ENCODE assay signal across 9 cellular contexts in genomic region chr14:76762617-76763361, GRCh38. TPM values are rescaled to one million over a fixed set of nuclear protein-coding genes. Genes with fewer than 3 reads are reported as not detected.
DNase-seq lines count a peak whose midpoint lies in the region; ATAC-seq lines count a peak whose summit lies in the region.
"Had no signal": no experiment of that assay in that cellular context is flagged by ENCODE, and none has a peak within 500 bp of the region (broad histone marks: within the 10 kb centered on the region; RNA-seq: fewer than 3 reads in every experiment).

No MANE protein-coding gene starts in this region.

- no peak for ATAC-seq in stimulated activated naive CD8-positive, alpha-beta T cell treated with anti-CD3 and anti-CD28 coated beads, Interleukin-15, Interleukin-2, amounts not matched to agents 100 U/mL and 50 U/mL, for 24 hours
- ATAC-seq in GM21723 (IDR thresholded peaks at IDR 0.05; ENCODE audit: unreplicated experiment) (no peak), GM19328 (IDR thresholded peaks at IDR 0.05; ENCODE audit: unreplicated experiment) (no peak)

- H3K4me3 ChIP-seq in ectodermal cell (ENCODE audit: insufficient read depth, low read depth, low read length) = peak overlapping the region; percentile 63
- peak overlapping the region; percentile 58 to 74 for H3K4me3 ChIP-seq in mucosa of rectum (ENCODE audit: low read length in 2 of 2)

- H3K36me3 Mint-ChIP-seq in stimulated activated naive CD8-positive, alpha-beta T cell treated with anti-CD3 and anti-CD28 coated beads, Interleukin-15, Interleukin-2, amounts not matched to agents 100 ng/mL and 50 ng/mL, for 24 hours (ENCODE audit: low read depth) = no peaks in the 10 kb centered on the region

- H3K4me3 Mint-ChIP-seq in stimulated activated naive CD8-positive, alpha-beta T cell treated with anti-CD3 and anti-CD28 coated beads, Interleukin-15, Interleukin-2, amounts not matched to agents 100 ng/mL and 50 ng/mL, for 24 hours = peak overlapping the region; percentile 80

- H3K27me3 ChIP-seq in ectodermal cell (ENCODE audit: control insufficient read depth, insufficient read depth, low read length, poor library complexity, severe bottlenecking) (peaks cover 53% of the 10 kb centered on the region), mucosa of rectum (ENCODE audit: control insufficient read depth in 2 of 2, insufficient read depth in 2 of 2, low read length in 2 of 2) (peaks cover 13 to 19% of the 10 kb centered on the region in 2 donors)

- peaks cover 13% of the 10 kb centered on the region for H3K4me1 ChIP-seq in ectodermal cell (ENCODE audit: control insufficient read depth, insufficient read depth, low read length)
- H3K4me1 ChIP-seq in mucosa of rectum (ENCODE audit: control insufficient read depth in 2 of 2, insufficient read depth in 2 of 2, low read length in 2 of 2) = peaks cover 2 to 12% of the 10 kb centered on the region in 2 donors

- 74 to 76% methylated on average over 27 of the region's 27 CpGs for WGBS in ectodermal cell, 2 experiments

- H3K27me3 Mint-ChIP-seq in stimulated activated naive CD8-positive, alpha-beta T cell treated with anti-CD3 and anti-CD28 coated beads, Interleukin-15, Interleukin-2, amounts not matched to agents 100 ng/mL and 50 ng/mL, for 24 hours = peaks cover 41% of the 10 kb centered on the region

- DNase-seq in stimulated activated naive CD8-positive, alpha-beta T cell treated with anti-CD3 and anti-CD28 coated beads, Interleukin-15, Interleukin-2, amounts not matched to agents 100 U/mL and 50 U/mL, for 24 hours = no peak
- DNase-seq in NCI-H2196 treated with DMSO at 0.1 percent for 48 hours (lab: John Stamatoyannopoulos, UW; ENCODE audit: unreplicated experiment) (no peak), glomerular visceral epithelial cell (ENCODE audit: extremely low spot score) (no peak)

- peak overlapping the region in 1 of 2 donors; percentile 54 for H3K9ac ChIP-seq in mucosa of rectum (ENCODE audit: low read depth in 1 of 2, low read length in 2 of 2)

- peaks cover 12% of the 10 kb centered on the region for H3K4me1 Mint-ChIP-seq in stimulated activated naive CD8-positive, alpha-beta T cell treated with anti-CD3 and anti-CD28 coated beads, Interleukin-15, Interleukin-2, amounts not matched to agents 100 ng/mL and 50 ng/mL, for 24 hours (ENCODE audit: low read depth)

- no peak overlapping the region for H3K27ac Mint-ChIP-seq in stimulated activated naive CD8-positive, alpha-beta T cell treated with anti-CD3 and anti-CD28 coated beads, Interleukin-15, Interleukin-2, amounts not matched to agents 100 ng/mL and 50 ng/mL, for 24 hours

- H3K27ac ChIP-seq in ectodermal cell (ENCODE audit: insufficient read depth, low read depth, low read length, poor library complexity, severe bottlenecking) (no peak overlapping the region), mucosa of rectum (ENCODE audit: low read depth in 2 of 2, low read length in 2 of 2) (no peak overlapping the region)
- H3K27ac ChIP-seq: neutrophil had no signal

- H3K36me3 ChIP-seq in ectodermal cell (ENCODE audit: control insufficient read depth, insufficient read depth, low read length) (no peaks in the 10 kb centered on the region), mucosa of rectum (ENCODE audit: control insufficient read depth in 2 of 2, insufficient read depth in 2 of 2, low read length in 2 of 2) (no peaks in the 10 kb centered on the region)
- H3K36me3 ChIP-seq: neutrophil had no signal

- H3K9me3 ChIP-seq in ectodermal cell (ENCODE audit: control insufficient read depth, low read length) = no peaks in the 10 kb centered on the region
- H3K9me3 ChIP-seq in mucosa of rectum (ENCODE audit: control insufficient read depth in 2 of 2, low read length in 2 of 2) = no peaks in the 10 kb centered on the region
- H3K9me3 ChIP-seq: neutrophil had no signal

- H3K9me3 Mint-ChIP-seq in stimulated activated naive CD8-positive, alpha-beta T cell treated with anti-CD3 and anti-CD28 coated beads, Interleukin-15, Interleukin-2, amounts not matched to agents 100 ng/mL and 50 ng/mL, for 24 hours = no peaks in the 10 kb centered on the region

RNA-seq across cellular contexts. Expression of gene VASH1, which starts 1.5 kb away (rescaled TPM):
- 26.7 TPM for polyA plus RNA-seq in ectodermal cell (2013, experiment 1 of 4)
- polyA plus RNA-seq in ectodermal cell (2013, experiment 2 of 4) = 26.0 TPM
- 23.1 TPM for polyA plus RNA-seq in ectodermal cell (2013, experiment 3 of 4)
- 21.6 TPM for polyA plus RNA-seq in ectodermal cell (2013, experiment 4 of 4)

RNA-seq across cellular contexts. Expression of gene ANGEL1, which starts 49.9 kb away (rescaled TPM):
- 26.6 TPM for polyA plus RNA-seq in ectodermal cell (2013, experiment 1 of 4)
- 28.0 TPM for polyA plus RNA-seq in ectodermal cell (2013, experiment 2 of 4)
- 26.9 TPM for polyA plus RNA-seq in ectodermal cell (2013, experiment 3 of 4)
- 26.6 TPM for polyA plus RNA-seq in ectodermal cell (2013, experiment 4 of 4)
